8 cellular contexts compared by ENCODE assay signal in genomic region chr7:63901204-63901506, GRCh38.
DNase-seq lines count a peak whose midpoint lies in the region; ATAC-seq, FAIRE-seq and TF ChIP-seq lines count a peak whose summit lies in the region.
"Not testable (repeated sequence)": the region's sequence is repeated elsewhere in the genome, so short reads cannot be mapped to it uniquely, and the experiment has no call there.

No MANE protein-coding gene starts in this region.

- not testable (repeated sequence) for TF ChIP-seq CTCF in DOHH2 (IDR thresholded peaks at IDR 0.05; ENCODE audit: low read depth, low read length, poor library complexity, severe bottlenecking); kidney (IDR thresholded peaks at IDR 0.05; ENCODE audit: borderline replicate concordance, extremely low read depth, insufficient read depth); uterus (IDR thresholded peaks at IDR 0.05)

- peak overlapping the region; percentile 91 for H3K27ac Mint-ChIP-seq in T-helper 17 cell
- not testable (repeated sequence) for H3K27ac Mint-ChIP-seq in activated naive CD4-positive, alpha-beta T cell treated with anti-CD3 and anti-CD28 coated beads, Interleukin-2, amount 10 ng/mL, durations not matched to agents 7 days and 5 days
- peak overlapping the region in 1 of 2 donors; percentile 93 for H3K27ac Mint-ChIP-seq in effector memory CD8-positive, alpha-beta T cell
- peak overlapping the region in 5 of 10 donors; percentile 14 to 99 (median 97) for H3K27ac Mint-ChIP-seq in naive thymus-derived CD8-positive, alpha-beta T cell
- peak overlapping the region; percentile 62 for H3K27ac Mint-ChIP-seq in stimulated activated memory B cell treated with anti-CD40 and anti-IgM and Interleukin-4, amounts not matched to agents 10 μg/mL and 1 μg/mL and 100 μg/mL, for 72 hours

- not testable (repeated sequence) for H3K27ac ChIP-seq in DOHH2 (ENCODE audit: low read depth, low read length); kidney (ENCODE audit: low read depth in 2 of 2, low read length in 2 of 2)
- peak overlapping the region in 1 of 2 donors; percentile 57 for H3K27ac ChIP-seq in uterus

- not testable (repeated sequence) for ATAC-seq in T-helper 17 cell; effector memory CD8-positive, alpha-beta T cell (replicated peaks); naive thymus-derived CD8-positive, alpha-beta T cell; stimulated activated memory B cell treated with anti-CD40 and anti-IgM and Interleukin-4, amounts not matched to agents 10 μg/mL and 1 μg/mL and 100 μg/mL, for 72 hours

- H3K36me3 Mint-ChIP-seq in T-helper 17 cell (ENCODE audit: low read depth); effector memory CD8-positive, alpha-beta T cell (ENCODE audit: insufficient read depth); stimulated activated memory B cell treated with anti-CD40 and anti-IgM and Interleukin-4, amounts not matched to agents 10 μg/mL and 1 μg/mL and 100 μg/mL, for 72 hours: not testable (repeated sequence)
- H3K36me3 Mint-ChIP-seq in activated naive CD4-positive, alpha-beta T cell treated with anti-CD3 and anti-CD28 coated beads, Interleukin-2, amount 10 ng/mL, durations not matched to agents 7 days and 5 days, result peaks cover 14% of the 10 kb centered on the region
- H3K36me3 Mint-ChIP-seq in naive thymus-derived CD8-positive, alpha-beta T cell, result peaks cover 14 to 19% (median 18%) of the 10 kb centered on the region in 3 donors

- H3K9me2 ChIP-seq in DOHH2 (replicated peaks; ENCODE audit: control insufficient read depth, low read length), result not testable (repeated sequence)

- H3K9me3 ChIP-seq in DOHH2 (ENCODE audit: control insufficient read depth, insufficient read depth, low read length), result peaks cover 28% of the 10 kb centered on the region; the same call in 1 of the 2 replicates
- H3K9me3 ChIP-seq in T-helper 17 cell (ENCODE audit: control insufficient read depth, low read length, poor library complexity, severe bottlenecking); kidney (ENCODE audit: control insufficient read depth in 1 of 2, low read length in 2 of 2); uterus: not testable (repeated sequence)

- H3K36me3 ChIP-seq in DOHH2 (ENCODE audit: control insufficient read depth, low read length); kidney (ENCODE audit: control insufficient read depth in 1 of 2, insufficient read depth in 2 of 2, low read length in 2 of 2); uterus: not testable (repeated sequence)

- not testable (repeated sequence) for TF ChIP-seq POLR2A in uterus (IDR thresholded peaks at IDR 0.05)

- CTCF ChIA-PET in activated naive CD4-positive, alpha-beta T cell treated with anti-CD3 and anti-CD28 coated beads, Interleukin-2, amount 10 ng/mL, durations not matched to agents 7 days and 5 days (lab: Charles Lee), result interaction anchor here (0.6 kb wide), 1 partner anchor 725 kb away, joined by 3 read pairs; no protein-coding TSS in a partner anchor

- not testable (repeated sequence) for H4K20me1 ChIP-seq in DOHH2 (ENCODE audit: control insufficient read depth, insufficient read depth, low read depth, low read length)

- POLR2A ChIA-PET in naive thymus-derived CD8-positive, alpha-beta T cell (lab: Charles Lee), result interaction anchor here (1.0 to 2.5 kb wide), 6 partner anchors 22 to 893 kb away, joined by 3 to 29 read pairs (median 7); partner anchors contain the start of genes ZNF138, ZNF680 and ZNF736

- H3K4me3 ChIP-seq in DOHH2 (ENCODE audit: low read length), result peak overlapping the region; percentile 82
- H3K4me3 ChIP-seq in kidney (ENCODE audit: low read length in 2 of 2), result peak overlapping the region; percentile 82 to 98
- peak overlapping the region; percentile 44 to 66 for H3K4me3 ChIP-seq in uterus

- not testable (repeated sequence) for DNase-seq in T-helper 17 cell; activated naive CD4-positive, alpha-beta T cell treated with anti-CD3 and anti-CD28 coated beads, Interleukin-2, amount 10 ng/mL, durations not matched to agents 7 days and 5 days; kidney; uterus
- peak in 1 of 3 experiments; percentile 6 for DNase-seq in effector memory CD8-positive, alpha-beta T cell
- peak in 4 of 10 donors; percentile 7 to 21 (median 14) for DNase-seq in naive thymus-derived CD8-positive, alpha-beta T cell

- H3K4me1 Mint-ChIP-seq in T-helper 17 cell; effector memory CD8-positive, alpha-beta T cell (ENCODE audit: low read depth in 2 of 2); stimulated activated memory B cell treated with anti-CD40 and anti-IgM and Interleukin-4, amounts not matched to agents 10 μg/mL and 1 μg/mL and 100 μg/mL, for 72 hours: not testable (repeated sequence)
- peaks cover 18% of the 10 kb centered on the region for H3K4me1 Mint-ChIP-seq in activated naive CD4-positive, alpha-beta T cell treated with anti-CD3 and anti-CD28 coated beads, Interleukin-2, amount 10 ng/mL, durations not matched to agents 7 days and 5 days
- H3K4me1 Mint-ChIP-seq in naive thymus-derived CD8-positive, alpha-beta T cell, result peaks cover 5 to 17% (median 16%) of the 10 kb centered on the region in 4 donors

- H3K27me3 Mint-ChIP-seq in T-helper 17 cell; activated naive CD4-positive, alpha-beta T cell treated with anti-CD3 and anti-CD28 coated beads, Interleukin-2, amount 10 ng/mL, durations not matched to agents 7 days and 5 days; effector memory CD8-positive, alpha-beta T cell; naive thymus-derived CD8-positive, alpha-beta T cell; stimulated activated memory B cell treated with anti-CD40 and anti-IgM and Interleukin-4, amounts not matched to agents 10 μg/mL and 1 μg/mL and 100 μg/mL, for 72 hours: not testable (repeated sequence)

- FAIRE-seq in kidney (lab: Jason Lieb, UNC), result not testable (repeated sequence)

- peaks cover 41% of the 10 kb centered on the region for H3K9me3 Mint-ChIP-seq in activated naive CD4-positive, alpha-beta T cell treated with anti-CD3 and anti-CD28 coated beads, Interleukin-2, amount 10 ng/mL, durations not matched to agents 7 days and 5 days
- not testable (repeated sequence) for H3K9me3 Mint-ChIP-seq in effector memory CD8-positive, alpha-beta T cell; stimulated activated memory B cell treated with anti-CD40 and anti-IgM and Interleukin-4, amounts not matched to agents 10 μg/mL and 1 μg/mL and 100 μg/mL, for 72 hours
- peaks cover 0 to 36% (median 11%) of the 10 kb centered on the region in 9 donors for H3K9me3 Mint-ChIP-seq in naive thymus-derived CD8-positive, alpha-beta T cell

- peak overlapping the region; percentile 89 for H3K4me2 ChIP-seq in DOHH2 (ENCODE audit: low read length)

- H3K4me3 Mint-ChIP-seq in T-helper 17 cell, result peak overlapping the region; percentile 98
- peak overlapping the region; percentile 91 for H3K4me3 Mint-ChIP-seq in activated naive CD4-positive, alpha-beta T cell treated with anti-CD3 and anti-CD28 coated beads, Interleukin-2, amount 10 ng/mL, durations not matched to agents 7 days and 5 days
- H3K4me3 Mint-ChIP-seq in effector memory CD8-positive, alpha-beta T cell, result peak overlapping the region; percentile 91 to 96
- peak overlapping the region; percentile 89 to 99 (median 96) for H3K4me3 Mint-ChIP-seq in naive thymus-derived CD8-positive, alpha-beta T cell
- H3K4me3 Mint-ChIP-seq in stimulated activated memory B cell treated with anti-CD40 and anti-IgM and Interleukin-4, amounts not matched to agents 10 μg/mL and 1 μg/mL and 100 μg/mL, for 72 hours, result peak overlapping the region; percentile 95

- H3K79me2 ChIP-seq in DOHH2 (ENCODE audit: control insufficient read depth, low read length), result not testable (repeated sequence)

- intact Hi-C loops in kidney (cut with DNase I); uterus (cut with DNase I; ENCODE audit: low total_unique reads): not testable (repeated sequence)

- H3K4me1 ChIP-seq in DOHH2 (ENCODE audit: control insufficient read depth, low read length), result peaks cover 11% of the 10 kb centered on the region
- H3K4me1 ChIP-seq in kidney (ENCODE audit: control insufficient read depth in 1 of 2, insufficient read depth in 1 of 2, low read depth in 1 of 2, low read length in 2 of 2); uterus: not testable (repeated sequence)

- H3F3A ChIP-seq in DOHH2 (ENCODE audit: control insufficient read depth, insufficient read depth), result not testable (repeated sequence)

- H3K9ac ChIP-seq in kidney (ENCODE audit: low read length in 2 of 2), result peak overlapping the region in 1 of 2 donors; percentile 46

- not testable (repeated sequence) for H3K27me3 ChIP-seq in DOHH2 (ENCODE audit: control insufficient read depth, low read length); uterus
